Comparison of ENCODE assay signal across 8 cellular contexts in genomic region chr5:154317916-154318315, GRCh38.
"Had no signal": no experiment of that assay in that cellular context is flagged by ENCODE, and none has a peak within 500 bp of the region (broad histone marks: within the 10 kb centered on the region; RNA-seq: fewer than 3 reads in every experiment).

No MANE protein-coding gene starts in this region.

- H3K4me1 ChIP-seq: HAP-1 had no signal

- H3K4me3 ChIP-seq: GM23248, HAP-1, K562 had no signal

- H3K9me3 ChIP-seq: HAP-1 had no signal

- H3K27ac ChIP-seq: GM23248 had no signal

- H3K36me3 ChIP-seq: HAP-1 had no signal

- DNase-seq: GM23248, GOT3, H7, HFFc6, IMR-90, KG1 had no signal
